8 cellular contexts compared by ENCODE assay signal in genomic region chr10:31770307-31770902, GRCh38.
DNase-seq lines count a peak whose midpoint lies in the region; ATAC-seq lines count a peak whose summit lies in the region.

No MANE protein-coding gene starts in this region.

- ATAC-seq in GM21526 (IDR thresholded peaks at IDR 0.05; ENCODE audit: low FRiP score, unreplicated experiment): peak; percentile 54

- intact Hi-C loops in activated T-helper 1 cell treated with anti-CD3 and anti-CD28 coated beads, Interleukin-12 subunit alpha, Interleukin-12 subunit beta, Interleukin-2, Interleukin-4 antibody, amounts not matched to agents 30 ng/mL and 10 ng/mL and 1 ng/mL, durations not matched to agents 14 hours and 24 hours and 36 hours (cut with micrococcal nuclease): loop anchor here (1.0 to 2.0 kb wide), 3 partner anchors 38 to 1043 kb away; no protein-coding TSS in a partner anchor
- intact Hi-C loops in head of caudate nucleus (cut with DNase I): no loop called here

- no peaks in the 10 kb centered on the region for H3K4me1 Mint-ChIP-seq in activated T-helper 1 cell treated with anti-CD3 and anti-CD28 coated beads, Interleukin-12 subunit alpha, Interleukin-12 subunit beta, Interleukin-2, Interleukin-4 antibody, amounts not matched to agents 30 ng/mL and 10 ng/mL and 1 ng/mL, durations not matched to agents 14 hours and 24 hours and 36 hours (ENCODE audit: low read depth)

- no peaks in the 10 kb centered on the region for H3K9me3 Mint-ChIP-seq in activated T-helper 1 cell treated with anti-CD3 and anti-CD28 coated beads, Interleukin-12 subunit alpha, Interleukin-12 subunit beta, Interleukin-2, Interleukin-4 antibody, amounts not matched to agents 30 ng/mL and 10 ng/mL and 1 ng/mL, durations not matched to agents 14 hours and 24 hours and 36 hours

- no peak overlapping the region for H3K27ac Mint-ChIP-seq in activated T-helper 1 cell treated with anti-CD3 and anti-CD28 coated beads, Interleukin-12 subunit alpha, Interleukin-12 subunit beta, Interleukin-2, Interleukin-4 antibody, amounts not matched to agents 30 ng/mL and 10 ng/mL and 1 ng/mL, durations not matched to agents 14 hours and 24 hours and 36 hours

- no peaks in the 10 kb centered on the region for H3K36me3 Mint-ChIP-seq in activated T-helper 1 cell treated with anti-CD3 and anti-CD28 coated beads, Interleukin-12 subunit alpha, Interleukin-12 subunit beta, Interleukin-2, Interleukin-4 antibody, amounts not matched to agents 30 ng/mL and 10 ng/mL and 1 ng/mL, durations not matched to agents 14 hours and 24 hours and 36 hours (ENCODE audit: low read depth)

- peak; percentile 85 for DNase-seq in D341Med (ENCODE audit: low spot score)
- peak; percentile 31 for DNase-seq in NOMO-1 treated with DMSO at 0.1 percent for 48 hours (lab: John Stamatoyannopoulos, UW; ENCODE audit: unreplicated experiment)
- peak; percentile 22 for DNase-seq in activated T-helper 1 cell treated with anti-CD3 and anti-CD28 coated beads, Interleukin-12 subunit alpha, Interleukin-12 subunit beta, Interleukin-2, Interleukin-4 antibody, amounts not matched to agents 30 ng/mL and 10 ng/mL and 1 ng/mL, durations not matched to agents 14 hours and 24 hours and 36 hours (ENCODE audit: low spot score)
- peak in 35 of 42 donors; percentile 29 to 80 (median 54) for DNase-seq in head of caudate nucleus
- peak; percentile 26 to 54 for DNase-seq in stimulated activated CD4-positive, alpha-beta T cell treated with anti-CD3 and anti-CD28 coated beads, Interleukin-15, amount 100 ng/mL, for 1 hour (ENCODE audit: low read depth in 1 of 2, low spot score in 1 of 2)
- DNase-seq in ecto neural progenitor cell (ENCODE audit: low spot score): no peak
- DNase-seq in NK-92 (lab: John Stamatoyannopoulos, UW; ENCODE audit: unreplicated experiment): no peak

- no peaks in the 10 kb centered on the region for H3K27me3 Mint-ChIP-seq in activated T-helper 1 cell treated with anti-CD3 and anti-CD28 coated beads, Interleukin-12 subunit alpha, Interleukin-12 subunit beta, Interleukin-2, Interleukin-4 antibody, amounts not matched to agents 30 ng/mL and 10 ng/mL and 1 ng/mL, durations not matched to agents 14 hours and 24 hours and 36 hours (ENCODE audit: insufficient read depth)

- no peak overlapping the region for H3K4me3 Mint-ChIP-seq in activated T-helper 1 cell treated with anti-CD3 and anti-CD28 coated beads, Interleukin-12 subunit alpha, Interleukin-12 subunit beta, Interleukin-2, Interleukin-4 antibody, amounts not matched to agents 30 ng/mL and 10 ng/mL and 1 ng/mL, durations not matched to agents 14 hours and 24 hours and 36 hours

Comparison
In these comparisons a context has a peak if more than half of its experiments do, and no peak if none do; other contexts are left out.
1. DNase-seq: peak in D341Med (single experiment), NOMO-1 treated with DMSO at 0.1 percent for 48 hours (single experiment), activated T-helper 1 cell treated with anti-CD3 and anti-CD28 coated beads, Interleukin-12 subunit alpha, Interleukin-12 subunit beta, Interleukin-2, Interleukin-4 antibody, amounts not matched to agents 30 ng/mL and 10 ng/mL and 1 ng/mL, durations not matched to agents 14 hours and 24 hours and 36 hours (single experiment), head of caudate nucleus (35 of 42) and stimulated activated CD4-positive, alpha-beta T cell treated with anti-CD3 and anti-CD28 coated beads, Interleukin-15, amount 100 ng/mL, for 1 hour (2 of 2); none in ecto neural progenitor cell (single experiment) and NK-92 (single experiment).